ENCODE assay signal across 8 cellular contexts in the genomic region with DNA sequence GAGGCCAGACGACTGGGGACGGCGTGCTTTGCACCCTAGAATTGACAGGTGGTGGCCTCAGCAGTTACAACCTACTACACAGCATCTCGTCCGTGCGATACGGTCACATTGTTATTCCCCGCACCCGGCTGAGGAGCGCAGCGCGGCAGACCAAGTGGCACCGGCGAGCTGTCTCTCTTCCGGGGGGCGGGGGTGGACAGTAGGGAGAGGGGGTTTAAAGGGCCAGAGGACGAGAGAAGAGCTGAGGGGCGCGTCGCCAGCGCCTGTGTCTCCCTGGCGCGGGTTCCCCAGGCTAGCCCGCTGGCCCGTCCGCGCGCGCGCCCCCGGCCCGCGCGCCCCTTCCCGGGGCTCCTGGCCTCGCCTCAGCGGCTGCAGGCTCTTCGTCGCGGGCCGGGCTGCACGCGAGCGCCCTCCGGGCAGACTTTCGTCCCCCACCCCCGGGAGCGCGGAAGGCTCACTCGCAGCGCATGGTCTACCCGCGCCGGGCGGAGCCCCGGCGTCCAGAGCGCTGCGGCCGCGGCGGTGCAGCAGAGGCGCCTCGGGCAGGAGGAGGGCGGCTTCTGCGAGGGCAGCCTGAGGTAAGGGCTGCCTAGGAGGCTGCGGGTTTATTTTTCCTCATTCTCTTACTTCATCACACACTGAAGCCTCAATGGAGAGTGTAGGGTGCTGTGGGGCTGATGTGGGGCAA. TPM values are rescaled to one million over a fixed set of nuclear protein-coding genes. Genes with fewer than 3 reads are reported as not detected.
DNase-seq lines count a peak whose midpoint lies in the region; ATAC-seq, FAIRE-seq and TF ChIP-seq lines count a peak whose summit lies in the region.

PDE4B (plus strand) TSS at position 225 of the 688 bp plus-strand sequence.

- intact Hi-C loops in kidney (cut with DNase I), result no loop called here

- DNase-seq in CD4-positive, CD25-positive, alpha-beta regulatory T cell, result no peak
- DNase-seq in astrocyte of the cerebellum (ENCODE audit: low read depth) (no peak), kidney (peak; percentile 53), SJCRH30 (no peak), UCSD-AML1 (lab: John Stamatoyannopoulos, UW; ENCODE audit: unreplicated experiment) (no peak), NCI-H1694 (lab: John Stamatoyannopoulos, UW) (no peak)

- H3K9me3 Mint-ChIP-seq in CD4-positive, CD25-positive, alpha-beta regulatory T cell, result peaks cover 0 to 11% (median 8%) of the 10 kb centered on the region in 7 donors

- in situ Hi-C loops in astrocyte of the cerebellum (cut with HindIII; ENCODE audit: low sequenced_read_pairs), result no loop called here

- no peaks in the 10 kb centered on the region for H3K4me1 Mint-ChIP-seq in CD4-positive, CD25-positive, alpha-beta regulatory T cell

- H3K9me3 ChIP-seq in CD4-positive, CD25-positive, alpha-beta regulatory T cell (ENCODE audit: control insufficient read depth in 2 of 2, low read length in 2 of 2), result peaks cover 5% of the 10 kb centered on the region in 2 experiments
- H3K9me3 ChIP-seq in HUES48 (ENCODE audit: control insufficient read depth, insufficient read depth, low read length), result no peaks in the 10 kb centered on the region
- peaks cover 3 to 5% of the 10 kb centered on the region in 2 donors for H3K9me3 ChIP-seq in kidney (ENCODE audit: control insufficient read depth in 1 of 2, low read length in 2 of 2)
- H3K9me3 ChIP-seq in SJCRH30 (replicated peaks), result no peaks in the 10 kb centered on the region

- no peak for FAIRE-seq in kidney (lab: Jason Lieb, UNC)

- TF ChIP-seq CTCF in astrocyte of the cerebellum (IDR thresholded peaks at IDR 0.05; ENCODE audit: low read depth, low read length, missing control alignments), result no peak
- no peak for TF ChIP-seq CTCF in kidney (IDR thresholded peaks at IDR 0.05; ENCODE audit: borderline replicate concordance, extremely low read depth, insufficient read depth)

- H3K27ac Mint-ChIP-seq in CD4-positive, CD25-positive, alpha-beta regulatory T cell, result no peak within 1 kb of the TSS

- peaks cover 66% of the 10 kb centered on the region for H3K27me3 Mint-ChIP-seq in CD4-positive, CD25-positive, alpha-beta regulatory T cell

- no peak for ATAC-seq in CD4-positive, CD25-positive, alpha-beta regulatory T cell (ENCODE audit: low read depth in 2 of 2)

- no peak within 1 kb of the TSS for H3K4me3 Mint-ChIP-seq in CD4-positive, CD25-positive, alpha-beta regulatory T cell

- no peaks in the 10 kb centered on the region for H3K36me3 ChIP-seq in CD4-positive, CD25-positive, alpha-beta regulatory T cell (ENCODE audit: control insufficient read depth, insufficient read depth, low read length)
- H3K36me3 ChIP-seq in HUES48 (ENCODE audit: control insufficient read depth, insufficient read depth, low read length), result no peaks in the 10 kb centered on the region
- H3K36me3 ChIP-seq in kidney (ENCODE audit: control insufficient read depth in 1 of 2, insufficient read depth in 2 of 2, low read length in 2 of 2), result no peaks in the 10 kb centered on the region
- H3K36me3 ChIP-seq in SJCRH30, result no peaks in the 10 kb centered on the region

- H3K9ac ChIP-seq in HUES48 (ENCODE audit: low read depth, low read length) (no peak within 1 kb of the TSS), kidney (ENCODE audit: low read length in 2 of 2) (no peak within 1 kb of the TSS)

- H3K4me1 ChIP-seq in CD4-positive, CD25-positive, alpha-beta regulatory T cell (ENCODE audit: control insufficient read depth, insufficient read depth, low read length, poor library complexity, severe bottlenecking), result no peaks in the 10 kb centered on the region
- H3K4me1 ChIP-seq in HUES48 (ENCODE audit: control insufficient read depth, insufficient read depth, low read length) (no peaks in the 10 kb centered on the region), kidney (ENCODE audit: control insufficient read depth in 1 of 2, insufficient read depth in 1 of 2, low read depth in 1 of 2, low read length in 2 of 2) (no peaks in the 10 kb centered on the region), SJCRH30 (no peaks in the 10 kb centered on the region)

- H3K27ac ChIP-seq in CD4-positive, CD25-positive, alpha-beta regulatory T cell (ENCODE audit: insufficient read depth, low read length, poor library complexity, severe bottlenecking), result no peak within 1 kb of the TSS
- H3K27ac ChIP-seq in HUES48 (ENCODE audit: low read depth, low read length), result no peak within 1 kb of the TSS
- no peak within 1 kb of the TSS for H3K27ac ChIP-seq in kidney (ENCODE audit: low read depth in 2 of 2, low read length in 2 of 2)
- H3K27ac ChIP-seq in temporal lobe (ENCODE audit: low read depth, low read length), result no peak within 1 kb of the TSS
- H3K27ac ChIP-seq in SJCRH30, result no peak within 1 kb of the TSS

- peaks cover 19% of the 10 kb centered on the region for H3K27me3 ChIP-seq in CD4-positive, CD25-positive, alpha-beta regulatory T cell (ENCODE audit: control insufficient read depth, insufficient read depth, low read length)
- H3K27me3 ChIP-seq in HUES48 (ENCODE audit: control insufficient read depth, insufficient read depth, low read length) (peaks cover 61% of the 10 kb centered on the region), SJCRH30 (no peaks in the 10 kb centered on the region)

- no peak within 1 kb of the TSS for H3K4me3 ChIP-seq in CD4-positive, CD25-positive, alpha-beta regulatory T cell (ENCODE audit: low read depth, low read length)
- peak within 1 kb of the TSS; percentile 67 for H3K4me3 ChIP-seq in HUES48 (ENCODE audit: low read depth, low read length)
- H3K4me3 ChIP-seq in astrocyte of the cerebellum (ENCODE audit: low read depth, low read length), result peak within 1 kb of the TSS; percentile 46
- H3K4me3 ChIP-seq in kidney (ENCODE audit: low read length in 2 of 2), result no peak within 1 kb of the TSS
- H3K4me3 ChIP-seq in SJCRH30, result no peak within 1 kb of the TSS

- H3K36me3 Mint-ChIP-seq in CD4-positive, CD25-positive, alpha-beta regulatory T cell, result no peaks in the 10 kb centered on the region

RNA-seq across cellular contexts. Expression of gene PDE4B, which starts in this region (rescaled TPM):
- total RNA-seq in CD4-positive, CD25-positive, alpha-beta regulatory T cell, result 200 TPM
- polyA plus RNA-seq in CD4-positive, CD25-positive, alpha-beta regulatory T cell, result 10 to 100 TPM; 63.9 to 77.4 (median 73.4) TPM
- 8.7 TPM for total RNA-seq in kidney
- 2.0 TPM for polyA plus RNA-seq in kidney (ENCODE audit: insufficient read depth, low read depth, low replicate concordance)
- total RNA-seq in temporal lobe, result 97.1 TPM
- 1.5 and 2.6 TPM in 2 replicates for total RNA-seq in SJCRH30 (2014; rRNA removed; shearing (Covaris generic))

Comparison
In these comparisons a context has a peak if more than half of its experiments do, and no peak if none do; other contexts are left out.
1. RNA of gene PDE4B (total RNA-seq): 200 TPM in CD4-positive, CD25-positive, alpha-beta regulatory T cell (single experiment) and 97.1 TPM in temporal lobe (single experiment); 8.7 TPM in kidney (single experiment) and 1.5 to 2.6 TPM in SJCRH30; every median in the first group is over 10 times any median in the second.
2. RNA of gene PDE4B (polyA plus RNA-seq): 63.9 to 77.4 TPM in CD4-positive, CD25-positive, alpha-beta regulatory T cell; 2.0 TPM in kidney (single experiment); every median in the first group is over 10 times any median in the second.
3. H3K4me3 ChIP-seq: peak in HUES48 (single experiment) and astrocyte of the cerebellum (single experiment); none in CD4-positive, CD25-positive, alpha-beta regulatory T cell (single experiment), kidney (0 of 2) and SJCRH30 (single experiment).